Comparison of ENCODE assay signal across 1 cellular context in genomic region chr1:119268879-119269278, GRCh38.
TF ChIP-seq lines count a peak whose summit lies in the region.

No MANE protein-coding gene starts in this region.

TF ChIP-seq in SK-N-SH, 30 proteins besides CTCF, POLR2A, EP300 and RAD21 (continued from another document):
- TF ChIP-seq MAX (IDR thresholded peaks at IDR 0.05; ENCODE audit: low read depth) = no peak
- no peak for TF ChIP-seq RFX5 (IDR thresholded peaks at IDR 0.05; ENCODE audit: low read length)
- TF ChIP-seq TEAD4 (IDR thresholded peaks at IDR 0.05; ENCODE audit: borderline replicate concordance, insufficient read depth) = no peak
- TF ChIP-seq SMC3 (IDR thresholded peaks at IDR 0.05; ENCODE audit: low read depth, low read length) = no peak
- no peak for TF ChIP-seq NFIC (IDR thresholded peaks at IDR 0.05; ENCODE audit: borderline replicate concordance)
- TF ChIP-seq, protein P1, sequence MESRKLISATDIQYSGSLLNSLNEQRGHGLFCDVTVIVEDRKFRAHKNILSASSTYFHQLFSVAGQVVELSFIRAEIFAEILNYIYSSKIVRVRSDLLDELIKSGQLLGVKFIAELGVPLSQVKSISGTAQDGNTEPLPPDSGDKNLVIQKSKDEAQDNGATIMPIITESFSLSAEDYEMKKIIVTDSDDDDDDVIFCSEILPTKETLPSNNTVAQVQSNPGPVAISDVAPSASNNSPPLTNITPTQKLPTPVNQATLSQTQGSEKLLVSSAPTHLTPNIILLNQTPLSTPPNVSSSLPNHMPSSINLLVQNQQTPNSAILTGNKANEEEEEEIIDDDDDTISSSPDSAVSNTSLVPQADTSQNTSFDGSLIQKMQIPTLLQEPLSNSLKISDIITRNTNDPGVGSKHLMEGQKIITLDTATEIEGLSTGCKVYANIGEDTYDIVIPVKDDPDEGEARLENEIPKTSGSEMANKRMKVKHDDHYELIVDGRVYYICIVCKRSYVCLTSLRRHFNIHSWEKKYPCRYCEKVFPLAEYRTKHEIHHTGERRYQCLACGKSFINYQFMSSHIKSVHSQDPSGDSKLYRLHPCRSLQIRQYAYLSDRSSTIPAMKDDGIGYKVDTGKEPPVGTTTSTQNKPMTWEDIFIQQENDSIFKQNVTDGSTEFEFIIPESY (IDR thresholded peaks at IDR 0.05; ENCODE audit: borderline replicate concordance, low read depth) = no peak
- TF ChIP-seq POLR2AphosphoS5 (IDR thresholded peaks at IDR 0.05; ENCODE audit: low read depth, low read length) = no peak
- TF ChIP-seq, protein P2, sequence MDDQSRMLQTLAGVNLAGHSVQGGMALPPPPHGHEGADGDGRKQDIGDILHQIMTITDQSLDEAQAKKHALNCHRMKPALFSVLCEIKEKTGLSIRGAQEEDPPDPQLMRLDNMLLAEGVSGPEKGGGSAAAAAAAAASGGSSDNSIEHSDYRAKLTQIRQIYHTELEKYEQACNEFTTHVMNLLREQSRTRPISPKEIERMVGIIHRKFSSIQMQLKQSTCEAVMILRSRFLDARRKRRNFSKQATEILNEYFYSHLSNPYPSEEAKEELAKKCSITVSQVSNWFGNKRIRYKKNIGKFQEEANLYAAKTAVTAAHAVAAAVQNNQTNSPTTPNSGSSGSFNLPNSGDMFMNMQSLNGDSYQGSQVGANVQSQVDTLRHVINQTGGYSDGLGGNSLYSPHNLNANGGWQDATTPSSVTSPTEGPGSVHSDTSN (IDR thresholded peaks at IDR 0.05) = no peak
- no peak for TF ChIP-seq RCOR1 (IDR thresholded peaks at IDR 0.05; ENCODE audit: low read length)
- no peak for TF ChIP-seq ELF1 (IDR thresholded peaks at IDR 0.05)
- TF ChIP-seq GABPA (IDR thresholded peaks at IDR 0.05; ENCODE audit: low read depth) = no peak
- TF ChIP-seq TAF1 (IDR thresholded peaks at IDR 0.05; ENCODE audit: borderline replicate concordance, low read depth, low read length) = no peak
- no peak for TF ChIP-seq CHD2 (IDR thresholded peaks at IDR 0.05; ENCODE audit: low read length, partially characterized antibody)
- no peak for TF ChIP-seq RXRA (IDR thresholded peaks at IDR 0.05; ENCODE audit: borderline replicate concordance, low read depth)
- TF ChIP-seq, protein P3, sequence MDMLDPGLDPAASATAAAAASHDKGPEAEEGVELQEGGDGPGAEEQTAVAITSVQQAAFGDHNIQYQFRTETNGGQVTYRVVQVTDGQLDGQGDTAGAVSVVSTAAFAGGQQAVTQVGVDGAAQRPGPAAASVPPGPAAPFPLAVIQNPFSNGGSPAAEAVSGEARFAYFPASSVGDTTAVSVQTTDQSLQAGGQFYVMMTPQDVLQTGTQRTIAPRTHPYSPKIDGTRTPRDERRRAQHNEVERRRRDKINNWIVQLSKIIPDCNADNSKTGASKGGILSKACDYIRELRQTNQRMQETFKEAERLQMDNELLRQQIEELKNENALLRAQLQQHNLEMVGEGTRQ (IDR thresholded peaks at IDR 0.05; ENCODE audit: borderline replicate concordance, low read depth, low read length) = no peak
- no peak for TF ChIP-seq IRF3 (IDR thresholded peaks at IDR 0.05; ENCODE audit: low read depth, low read length)
- no peak for TF ChIP-seq NRF1 (IDR thresholded peaks at IDR 0.05; ENCODE audit: low read depth, low read length)
- TF ChIP-seq, protein P4, sequence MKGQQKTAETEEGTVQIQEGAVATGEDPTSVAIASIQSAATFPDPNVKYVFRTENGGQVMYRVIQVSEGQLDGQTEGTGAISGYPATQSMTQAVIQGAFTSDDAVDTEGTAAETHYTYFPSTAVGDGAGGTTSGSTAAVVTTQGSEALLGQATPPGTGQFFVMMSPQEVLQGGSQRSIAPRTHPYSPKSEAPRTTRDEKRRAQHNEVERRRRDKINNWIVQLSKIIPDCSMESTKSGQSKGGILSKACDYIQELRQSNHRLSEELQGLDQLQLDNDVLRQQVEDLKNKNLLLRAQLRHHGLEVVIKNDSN (IDR thresholded peaks at IDR 0.05; ENCODE audit: borderline replicate concordance, low read depth) = no peak
TF ChIP-seq in SK-N-SH: peak in this region for 0.
